ENCODE assay signal across 8 cellular contexts in the genomic region with DNA sequence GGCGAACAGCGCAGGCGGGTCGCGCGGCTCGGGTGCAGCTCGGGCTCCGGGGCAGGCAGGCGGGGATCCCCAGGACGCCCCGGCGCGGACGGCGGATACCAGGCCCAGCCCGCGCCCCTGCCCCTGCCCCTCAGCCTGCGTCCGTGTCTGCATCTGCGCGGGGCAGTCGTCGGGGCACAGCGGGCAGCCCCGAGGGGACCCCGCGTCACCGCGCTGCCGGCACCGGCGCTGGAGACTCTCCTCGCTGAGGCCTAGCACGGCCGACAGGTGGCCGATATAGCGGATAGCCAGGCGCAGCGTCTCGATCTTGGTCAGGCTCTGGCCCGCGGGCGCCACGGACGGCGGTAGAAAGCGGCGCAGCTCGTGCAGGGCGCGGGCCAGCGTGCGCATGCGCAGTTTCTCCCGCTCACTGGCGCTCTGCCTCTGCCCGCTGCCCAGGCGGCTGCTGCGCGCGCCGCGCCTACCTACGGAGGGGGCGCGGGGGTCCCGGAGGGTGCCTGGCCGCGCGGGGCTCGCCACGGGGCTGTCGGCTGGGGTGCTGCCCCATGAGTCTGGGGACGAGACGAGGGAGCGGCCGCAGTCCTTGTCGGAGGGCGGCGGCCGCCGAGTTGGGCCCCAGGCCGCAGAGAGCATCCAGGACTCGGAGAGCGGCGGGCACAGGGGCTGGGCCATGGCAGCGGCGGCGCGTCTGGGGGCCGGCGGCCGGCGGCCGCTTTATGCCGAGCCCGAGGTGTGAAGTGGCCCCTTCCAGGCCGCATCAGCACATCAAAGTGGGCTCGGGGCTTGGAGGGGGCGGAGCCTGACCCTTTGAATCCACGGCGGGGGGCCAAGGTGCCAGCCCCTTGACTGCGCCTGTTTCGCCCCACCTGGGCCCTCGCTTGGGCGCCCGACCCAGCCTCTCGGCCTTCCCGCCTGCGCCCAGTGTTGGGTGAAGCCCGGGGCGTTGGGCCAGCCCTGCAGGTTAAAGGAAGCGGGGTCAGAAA. TPM values are rescaled to one million over a fixed set of nuclear protein-coding genes. Genes with fewer than 3 reads are reported as not detected.
DNase-seq lines count a peak whose midpoint lies in the region; ATAC-seq and TF ChIP-seq lines count a peak whose summit lies in the region.

A gene with protein sequence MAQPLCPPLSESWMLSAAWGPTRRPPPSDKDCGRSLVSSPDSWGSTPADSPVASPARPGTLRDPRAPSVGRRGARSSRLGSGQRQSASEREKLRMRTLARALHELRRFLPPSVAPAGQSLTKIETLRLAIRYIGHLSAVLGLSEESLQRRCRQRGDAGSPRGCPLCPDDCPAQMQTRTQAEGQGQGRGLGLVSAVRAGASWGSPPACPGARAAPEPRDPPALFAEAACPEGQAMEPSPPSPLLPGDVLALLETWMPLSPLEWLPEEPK (minus strand): TSS at position 690 of the 983 bp plus-strand sequence. CDS start 18 bp downstream, at position 672.

- H3K27ac ChIP-seq in osteoblast (ENCODE audit: low read depth, low read length) (no peak within 1 kb of the TSS), testis (no peak within 1 kb of the TSS)

- no peaks in the 10 kb centered on the region for H3K36me3 ChIP-seq in osteoblast (ENCODE audit: insufficient read depth, low read length)
- no peaks in the 10 kb centered on the region for H3K36me3 ChIP-seq in testis (ENCODE audit: low read depth, missing control alignments)

- H3K79me2 ChIP-seq in osteoblast (ENCODE audit: insufficient read depth, low read length), result no peaks in the 10 kb centered on the region

- no peak for TF ChIP-seq POLR2A in testis (IDR thresholded peaks at IDR 0.05)

- H4K20me1 ChIP-seq in osteoblast (ENCODE audit: insufficient read depth, low read length), result no peaks in the 10 kb centered on the region

- H3K27me3 ChIP-seq in osteoblast (ENCODE audit: insufficient read depth, low read length) (peaks cover 3% of the 10 kb centered on the region), testis (no peaks in the 10 kb centered on the region)

- peak; percentile 71 for TF ChIP-seq CTCF in GM10266 (IDR thresholded peaks at IDR 0.05; ENCODE audit: control insufficient read depth, insufficient read depth, low read depth, missing control alignments)
- peak; percentile 45 for TF ChIP-seq CTCF in osteoblast (IDR thresholded peaks at IDR 0.05; ENCODE audit: extremely low read depth, low read depth, low read length)
- peak; percentile 63 to 81 (median 68) for TF ChIP-seq CTCF in testis (IDR thresholded peaks at IDR 0.05)

- WGBS in testis, 2 donors, result 0 to 8% methylated on average over 8 to 46 of the region's 114 CpGs

- H2AFZ ChIP-seq in osteoblast (ENCODE audit: low read length), result peak within 1 kb of the TSS; percentile 93

- in situ Hi-C loops in SK-MEL-5 (cut with HindIII; ENCODE audit: low pct_unique_long_range_greater_than_20kb, low sequenced_read_pairs), result loop anchor here (25.0 kb wide), 1 partner anchor 111 kb away; no protein-coding TSS in a partner anchor

- intact Hi-C loops in testis (cut with DNase I; ENCODE audit: low total_unique reads), result no loop called here

- H3K4me3 ChIP-seq in osteoblast (ENCODE audit: insufficient read depth, low read length) (peak within 1 kb of the TSS; percentile 82), testis (peak within 1 kb of the TSS; percentile 71 to 77)

- DNase-seq in GM10266 (ENCODE audit: extremely low spot score), result peak; percentile 97
- peak; percentile 91 for DNase-seq in NAMALWA (ENCODE audit: low spot score)
- peak; percentile 90 for DNase-seq in SK-MEL-5 (ENCODE audit: low read depth, low spot score)
- peak; percentile 86 for DNase-seq in activated naive CD4-positive, alpha-beta T cell treated with anti-CD3 and anti-CD28 coated beads, Interleukin-2, amount 50 U/mL, for 16 hours
- peak; percentile 94 for DNase-seq in glomerular visceral epithelial cell (ENCODE audit: extremely low spot score)
- DNase-seq in osteoblast (ENCODE audit: insufficient read length, low spot score, missing footprints), result peak; percentile 100
- DNase-seq in testis, result peak; percentile 93

- H3K9me3 ChIP-seq in osteoblast (ENCODE audit: low read depth, low read length), result no peaks in the 10 kb centered on the region
- H3K9me3 ChIP-seq in testis, result no peaks in the 10 kb centered on the region

- ATAC-seq in HG02571 (IDR thresholded peaks at IDR 0.05; ENCODE audit: unreplicated experiment), result peak; percentile 91

- H3K4me2 ChIP-seq in osteoblast (ENCODE audit: insufficient read depth, low read length), result peak within 1 kb of the TSS; percentile 77

- H3K4me1 ChIP-seq in osteoblast (ENCODE audit: insufficient read depth, low read length) (no peaks in the 10 kb centered on the region), testis (peaks cover 10% of the 10 kb centered on the region)

RNA-seq across cellular contexts. Expression of the gene that starts here (rescaled TPM):
- 0.74 and 0.88 TPM in 2 replicates for total RNA-seq in SK-MEL-5 (2014; rRNA removed; shearing (Covaris generic))
- 0.69 and 0.70 TPM in 2 replicates for polyA plus RNA-seq in SK-MEL-5 (2015; cell fraction: cytosol; rRNA removed)
- not detected in 2 replicates for polyA plus RNA-seq in SK-MEL-5 (2015; cell fraction: nucleus; rRNA removed)
- total RNA-seq in osteoblast, result under 0.01 TPM in 2 replicates
- total RNA-seq in testis, result 1 to 10 TPM; 2.5 to 6.0 TPM
- 5.7 TPM for polyA plus RNA-seq in testis (ENCODE audit: insufficient read depth, low read depth, low replicate concordance)

Comparison
In these comparisons a context has a peak if more than half of its experiments do, and no peak if none do; other contexts are left out.
1. Peak in DNase-seq in SK-MEL-5; RNA of the gene not detected or under 1 TPM.
2. Peak in DNase-seq, H3K4me3 ChIP-seq and H3K4me2 ChIP-seq in osteoblast; RNA of the gene not detected or under 1 TPM.